Comparison of ENCODE assay signal across 8 cellular contexts in the genomic region with DNA sequence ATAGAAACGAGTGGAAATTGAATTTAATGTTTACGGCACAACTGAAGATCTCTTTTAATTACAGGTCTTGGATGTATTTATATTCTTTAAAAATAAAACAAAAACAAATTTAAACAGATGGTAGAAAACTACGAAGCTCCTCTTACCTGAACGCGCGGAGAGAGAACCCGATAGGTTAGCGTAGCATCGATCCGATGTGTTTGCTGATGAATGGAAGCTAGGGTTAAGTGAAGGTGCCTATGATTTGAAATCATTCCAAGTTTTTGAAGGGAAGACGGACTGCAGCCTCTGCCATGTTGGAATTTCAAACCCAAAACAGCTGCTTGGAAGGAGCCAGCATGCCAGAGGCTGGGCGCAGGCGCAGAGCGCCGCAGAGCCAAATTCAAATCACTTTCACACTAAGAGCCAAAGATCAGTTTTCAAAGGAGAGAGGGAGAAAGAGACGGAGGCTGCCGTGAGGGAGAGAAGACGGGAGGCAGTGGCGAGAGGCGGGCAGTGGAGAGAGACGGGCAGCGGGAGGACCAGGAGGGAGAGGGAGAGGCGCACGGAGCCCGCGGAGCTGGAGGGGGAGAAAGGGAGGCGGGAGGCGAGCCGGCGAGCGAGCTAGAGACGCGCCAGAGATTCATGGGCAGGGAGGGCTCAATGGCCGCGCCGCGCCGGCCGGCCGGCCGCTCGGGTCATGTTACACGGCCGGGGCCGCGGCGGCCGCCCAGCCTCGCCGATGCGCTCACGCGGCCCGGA. TPM values are rescaled to one million over a fixed set of nuclear protein-coding genes. Genes with fewer than 3 reads are reported as not detected.
DNase-seq lines count a peak whose midpoint lies in the region; ATAC-seq and TF ChIP-seq lines count a peak whose summit lies in the region.

A gene with protein sequence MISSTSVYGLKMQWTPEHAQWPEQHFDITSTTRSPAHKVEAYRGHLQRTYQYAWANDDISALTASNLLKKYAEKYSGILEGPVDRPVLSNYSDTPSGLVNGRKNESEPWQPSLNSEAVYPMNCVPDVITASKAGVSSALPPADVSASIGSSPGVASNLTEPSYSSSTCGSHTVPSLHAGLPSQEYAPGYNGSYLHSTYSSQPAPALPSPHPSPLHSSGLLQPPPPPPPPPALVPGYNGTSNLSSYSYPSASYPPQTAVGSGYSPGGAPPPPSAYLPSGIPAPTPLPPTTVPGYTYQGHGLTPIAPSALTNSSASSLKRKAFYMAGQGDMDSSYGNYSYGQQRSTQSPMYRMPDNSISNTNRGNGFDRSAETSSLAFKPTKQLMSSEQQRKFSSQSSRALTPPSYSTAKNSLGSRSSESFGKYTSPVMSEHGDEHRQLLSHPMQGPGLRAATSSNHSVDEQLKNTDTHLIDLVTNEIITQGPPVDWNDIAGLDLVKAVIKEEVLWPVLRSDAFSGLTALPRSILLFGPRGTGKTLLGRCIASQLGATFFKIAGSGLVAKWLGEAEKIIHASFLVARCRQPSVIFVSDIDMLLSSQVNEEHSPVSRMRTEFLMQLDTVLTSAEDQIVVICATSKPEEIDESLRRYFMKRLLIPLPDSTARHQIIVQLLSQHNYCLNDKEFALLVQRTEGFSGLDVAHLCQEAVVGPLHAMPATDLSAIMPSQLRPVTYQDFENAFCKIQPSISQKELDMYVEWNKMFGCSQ (minus strand): TSS at position 317 of the 741 bp plus-strand sequence. CDS start 1,081 bp downstream, outside the sequence.

- no peaks in the 10 kb centered on the region for H3K36me3 Mint-ChIP-seq in stimulated activated effector memory CD8-positive, alpha-beta T cell treated with anti-CD3 and anti-CD28 coated beads, Interleukin-12 subunit alpha, Interleukin-12 subunit beta, amount 100 ng/mL, for 72 hours
- H3K36me3 Mint-ChIP-seq in T-cell, result no peaks in the 10 kb centered on the region
- H3K36me3 Mint-ChIP-seq in activated CD4-positive, alpha-beta memory T cell treated with anti-CD3 and anti-CD28 coated beads for 36 hours, result no peaks in the 10 kb centered on the region

- H3K9me3 Mint-ChIP-seq in stimulated activated effector memory CD8-positive, alpha-beta T cell treated with anti-CD3 and anti-CD28 coated beads, Interleukin-12 subunit alpha, Interleukin-12 subunit beta, amount 100 ng/mL, for 72 hours, result peaks cover 14% of the 10 kb centered on the region
- peaks cover 0 to 5% (median 4%) of the 10 kb centered on the region in 3 donors for H3K9me3 Mint-ChIP-seq in T-cell
- peaks cover 3% of the 10 kb centered on the region for H3K9me3 Mint-ChIP-seq in activated CD4-positive, alpha-beta memory T cell treated with anti-CD3 and anti-CD28 coated beads for 36 hours

- no peaks in the 10 kb centered on the region for H3K36me3 ChIP-seq in colonic mucosa

- peak within 1 kb of the TSS; percentile 43 for H3K4me3 ChIP-seq in colonic mucosa

- peak; percentile 57 for DNase-seq in DMS 273 (lab: John Stamatoyannopoulos, UW; ENCODE audit: unreplicated experiment)
- no peak for DNase-seq in DMS 273 treated with DMSO at 0.1 percent for 48 hours (lab: John Stamatoyannopoulos, UW)
- DNase-seq in NCI-H748 (lab: John Stamatoyannopoulos, UW; ENCODE audit: unreplicated experiment), result peak; percentile 96
- DNase-seq in colonic mucosa, result peak; percentile 47
- DNase-seq in kidney glomerular epithelial cell (lab: John Stamatoyannopoulos, UW), result peak; percentile 86
- DNase-seq in stimulated activated effector memory CD8-positive, alpha-beta T cell treated with anti-CD3 and anti-CD28 coated beads, Interleukin-12 subunit alpha, Interleukin-12 subunit beta, amount 100 ng/mL, for 72 hours (ENCODE audit: low spot score in 2 of 2), result no peak
- DNase-seq in T-cell, result no peak
- no peak for DNase-seq in activated CD4-positive, alpha-beta memory T cell treated with anti-CD3 and anti-CD28 coated beads for 36 hours

- H3K4me1 Mint-ChIP-seq in stimulated activated effector memory CD8-positive, alpha-beta T cell treated with anti-CD3 and anti-CD28 coated beads, Interleukin-12 subunit alpha, Interleukin-12 subunit beta, amount 100 ng/mL, for 72 hours, result peaks cover 5% of the 10 kb centered on the region
- peaks cover 3 to 9% (median 3%) of the 10 kb centered on the region in 3 donors for H3K4me1 Mint-ChIP-seq in T-cell
- H3K4me1 Mint-ChIP-seq in activated CD4-positive, alpha-beta memory T cell treated with anti-CD3 and anti-CD28 coated beads for 36 hours (ENCODE audit: low read depth), result peaks cover 4% of the 10 kb centered on the region

- H3K4me1 ChIP-seq in colonic mucosa, result no peaks in the 10 kb centered on the region

- intact Hi-C loops in colonic mucosa (cut with DNase I), result no loop called here
- intact Hi-C loops in activated CD4-positive, alpha-beta memory T cell treated with anti-CD3 and anti-CD28 coated beads for 36 hours (cut with micrococcal nuclease), result no loop called here

- no peak within 1 kb of the TSS for H3K27ac Mint-ChIP-seq in stimulated activated effector memory CD8-positive, alpha-beta T cell treated with anti-CD3 and anti-CD28 coated beads, Interleukin-12 subunit alpha, Interleukin-12 subunit beta, amount 100 ng/mL, for 72 hours
- peak within 1 kb of the TSS in 1 of 2 donors; percentile 44 for H3K27ac Mint-ChIP-seq in T-cell
- no peak within 1 kb of the TSS for H3K27ac Mint-ChIP-seq in activated CD4-positive, alpha-beta memory T cell treated with anti-CD3 and anti-CD28 coated beads for 36 hours

- peak within 1 kb of the TSS; percentile 36 to 66 for H3K9ac ChIP-seq in colonic mucosa (ENCODE audit: low read depth in 2 of 2, low read length in 2 of 2)

- H3K27ac ChIP-seq in colonic mucosa, result peak within 1 kb of the TSS; percentile 68

- H3K27me3 Mint-ChIP-seq in T-cell, result peaks cover 15 to 28% of the 10 kb centered on the region in 2 donors
- H3K27me3 Mint-ChIP-seq in activated CD4-positive, alpha-beta memory T cell treated with anti-CD3 and anti-CD28 coated beads for 36 hours, result peaks cover 13% of the 10 kb centered on the region

- POLR2A ChIA-PET in T-cell (lab: Charles Lee), result no interaction called here
- POLR2A ChIA-PET in activated CD4-positive, alpha-beta memory T cell treated with anti-CD3 and anti-CD28 coated beads for 36 hours (lab: Charles Lee), result no interaction called here

- H3K27me3 ChIP-seq in colonic mucosa, result peaks cover 8% of the 10 kb centered on the region

- no peak within 1 kb of the TSS for H3K4me3 Mint-ChIP-seq in stimulated activated effector memory CD8-positive, alpha-beta T cell treated with anti-CD3 and anti-CD28 coated beads, Interleukin-12 subunit alpha, Interleukin-12 subunit beta, amount 100 ng/mL, for 72 hours
- peak within 1 kb of the TSS in 1 of 3 donors; percentile 10 for H3K4me3 Mint-ChIP-seq in T-cell
- H3K4me3 Mint-ChIP-seq in activated CD4-positive, alpha-beta memory T cell treated with anti-CD3 and anti-CD28 coated beads for 36 hours, result no peak within 1 kb of the TSS

- CTCF ChIA-PET in T-cell (lab: Charles Lee), result interaction anchor here in 1 of 2 donors (0.7 kb wide), 1 partner anchor 1068 kb away, joined by 3 read pairs; no protein-coding TSS in a partner anchor
- CTCF ChIA-PET in activated CD4-positive, alpha-beta memory T cell treated with anti-CD3 and anti-CD28 coated beads for 36 hours (lab: Charles Lee), result interaction anchor here (0.6 kb wide), 1 partner anchor 280 kb away, joined by 4 read pairs; no protein-coding TSS in a partner anchor

- H3K9me3 ChIP-seq in colonic mucosa, result no peaks in the 10 kb centered on the region

- TF ChIP-seq CTCF in colonic mucosa (IDR thresholded peaks at IDR 0.05), result no peak

- peak; percentile 11 for ATAC-seq in stimulated activated effector memory CD8-positive, alpha-beta T cell treated with anti-CD3 and anti-CD28 coated beads, Interleukin-12 subunit alpha, Interleukin-12 subunit beta, amount 100 ng/mL, for 72 hours
- no peak for ATAC-seq in T-cell (replicated peaks in 1 of 4)

RNA-seq across cellular contexts. Expression of the gene that starts here (rescaled TPM):
- under 1 TPM; 0.58 to 0.89 TPM for total RNA-seq in colonic mucosa
- total RNA-seq in T-cell, result under 1 TPM in 2 of 5 donors, not detected in 3; 0.03 to 0.16 TPM
- total RNA-seq in activated CD4-positive, alpha-beta memory T cell treated with anti-CD3 and anti-CD28 coated beads for 36 hours, result not detected

Comparison
In these comparisons a context has a peak if more than half of its experiments do, and no peak if none do; other contexts are left out.
1. DNase-seq: peak in DMS 273 (single experiment), NCI-H748 (single experiment) and kidney glomerular epithelial cell (single experiment); none in DMS 273 treated with DMSO at 0.1 percent for 48 hours (single experiment), stimulated activated effector memory CD8-positive, alpha-beta T cell treated with anti-CD3 and anti-CD28 coated beads, Interleukin-12 subunit alpha, Interleukin-12 subunit beta, amount 100 ng/mL, for 72 hours (0 of 2), T-cell (0 of 34) and activated CD4-positive, alpha-beta memory T cell treated with anti-CD3 and anti-CD28 coated beads for 36 hours (single experiment).
2. Peak in DNase-seq, H3K4me3 ChIP-seq, H3K27ac ChIP-seq and H3K9ac ChIP-seq in colonic mucosa; RNA of the gene not detected or under 1 TPM.